ENCODE assay signal across 9 cellular contexts in the genomic region with DNA sequence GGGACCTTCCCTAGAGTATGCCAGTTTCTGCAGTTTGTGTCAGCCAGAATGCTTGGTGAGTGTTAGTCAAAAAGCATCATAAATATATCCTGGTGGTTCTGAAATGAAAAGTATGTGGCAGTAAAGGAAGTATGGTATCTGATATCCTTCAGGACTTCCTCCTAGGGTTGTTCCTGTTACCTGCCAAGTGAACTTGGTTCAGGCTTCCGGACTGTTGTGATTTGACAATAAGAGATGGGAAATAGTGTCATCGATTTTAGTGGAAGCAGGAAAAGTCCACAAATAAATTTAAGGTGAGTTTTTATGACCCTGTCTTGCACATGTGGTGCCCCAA. TPM values are rescaled to one million over a fixed set of nuclear protein-coding genes. Genes with fewer than 3 reads are reported as not detected.
A peak's percentile ranks its signal among the peaks of the same experiment; 100 is the strongest.
DNase-seq lines count a peak whose midpoint lies in the region; ATAC-seq lines count a peak whose summit lies in the region.
"Had no signal": no experiment of that assay in that cellular context is flagged by ENCODE, and none has a peak within 500 bp of the region (broad histone marks: within the 10 kb centered on the region; RNA-seq: fewer than 3 reads in every experiment).

No MANE protein-coding gene starts in this region.

- H3K9me3 Mint-ChIP-seq in T-helper 2 cell treated with Interferon-gamma antibody and Interleukin-4, amounts not matched to agents 5 μg/mL and 100 μg/mL, for 36 hours, result no peaks in the 10 kb centered on the region
- no peaks in the 10 kb centered on the region for H3K9me3 Mint-ChIP-seq in activated T-helper 2 cell treated with anti-CD3 and anti-CD28 coated beads, Interferon-gamma antibody, Interleukin-2, Interleukin-4, amounts not matched to agents 10 μg/mL and 5 μg/mL and 100 μg/mL, durations not matched to agents 14 hours and 24 hours and 36 hours
- no peaks in the 10 kb centered on the region for H3K9me3 Mint-ChIP-seq in immature natural killer cell
- H3K9me3 Mint-ChIP-seq in stimulated activated naive B cell treated with anti-CD40 and anti-IgM and Interleukin-4, amounts not matched to agents 10 μg/mL and 1 μg/mL and 100 μg/mL, for 72 hours, result no peaks in the 10 kb centered on the region

- peaks cover 68% of the 10 kb centered on the region for H3K27me3 Mint-ChIP-seq in T-helper 2 cell treated with Interferon-gamma antibody and Interleukin-4, amounts not matched to agents 5 μg/mL and 100 μg/mL, for 36 hours (ENCODE audit: low read depth)
- peaks cover 64% of the 10 kb centered on the region for H3K27me3 Mint-ChIP-seq in activated T-helper 2 cell treated with anti-CD3 and anti-CD28 coated beads, Interferon-gamma antibody, Interleukin-2, Interleukin-4, amounts not matched to agents 10 μg/mL and 5 μg/mL and 100 μg/mL, durations not matched to agents 14 hours and 24 hours and 36 hours (ENCODE audit: low read depth)
- peaks cover 11 to 35% (median 16%) of the 10 kb centered on the region in 3 donors for H3K27me3 Mint-ChIP-seq in immature natural killer cell (ENCODE audit: low read depth in 3 of 3)
- peaks cover 49 to 69% of the 10 kb centered on the region in 2 donors for H3K27me3 Mint-ChIP-seq in stimulated activated naive B cell treated with anti-CD40 and anti-IgM and Interleukin-4, amounts not matched to agents 10 μg/mL and 1 μg/mL and 100 μg/mL, for 72 hours

- no peak for DNase-seq in T-helper 2 cell treated with Interferon-gamma antibody and Interleukin-4, amounts not matched to agents 5 μg/mL and 100 μg/mL, for 36 hours (ENCODE audit: low spot score)
- DNase-seq in T-helper 2 cell (no peak), immature natural killer cell (no peak), left lobe of liver (ENCODE audit: low spot score) (no peak)
- no peak for DNase-seq in activated T-helper 2 cell treated with anti-CD3 and anti-CD28 coated beads, Interferon-gamma antibody, Interleukin-2, Interleukin-4, amounts not matched to agents 10 μg/mL and 5 μg/mL and 100 μg/mL, durations not matched to agents 14 hours and 24 hours and 36 hours (ENCODE audit: low spot score)
- DNase-seq in stimulated activated naive B cell treated with anti-CD40 and anti-IgM and Interleukin-4, amounts not matched to agents 10 μg/mL and 1 μg/mL and 100 μg/mL, for 72 hours, result no peak
- DNase-seq: effector CD8-positive, alpha-beta T cell had no signal

- no peak overlapping the region for H3K27ac Mint-ChIP-seq in T-helper 2 cell treated with Interferon-gamma antibody and Interleukin-4, amounts not matched to agents 5 μg/mL and 100 μg/mL, for 36 hours
- H3K27ac Mint-ChIP-seq in activated T-helper 2 cell treated with anti-CD3 and anti-CD28 coated beads, Interferon-gamma antibody, Interleukin-2, Interleukin-4, amounts not matched to agents 10 μg/mL and 5 μg/mL and 100 μg/mL, durations not matched to agents 14 hours and 24 hours and 36 hours, result no peak overlapping the region
- no peak overlapping the region for H3K27ac Mint-ChIP-seq in immature natural killer cell
- H3K27ac Mint-ChIP-seq in stimulated activated naive B cell treated with anti-CD40 and anti-IgM and Interleukin-4, amounts not matched to agents 10 μg/mL and 1 μg/mL and 100 μg/mL, for 72 hours, result no peak overlapping the region

- no peaks in the 10 kb centered on the region for H3K36me3 Mint-ChIP-seq in T-helper 2 cell treated with Interferon-gamma antibody and Interleukin-4, amounts not matched to agents 5 μg/mL and 100 μg/mL, for 36 hours (ENCODE audit: low read depth)
- H3K36me3 Mint-ChIP-seq in activated T-helper 2 cell treated with anti-CD3 and anti-CD28 coated beads, Interferon-gamma antibody, Interleukin-2, Interleukin-4, amounts not matched to agents 10 μg/mL and 5 μg/mL and 100 μg/mL, durations not matched to agents 14 hours and 24 hours and 36 hours (ENCODE audit: low read depth), result no peaks in the 10 kb centered on the region
- no peaks in the 10 kb centered on the region for H3K36me3 Mint-ChIP-seq in immature natural killer cell
- H3K36me3 Mint-ChIP-seq in stimulated activated naive B cell treated with anti-CD40 and anti-IgM and Interleukin-4, amounts not matched to agents 10 μg/mL and 1 μg/mL and 100 μg/mL, for 72 hours, result no peaks in the 10 kb centered on the region

- peak overlapping the region; percentile 81 for H3K4me3 Mint-ChIP-seq in T-helper 2 cell treated with Interferon-gamma antibody and Interleukin-4, amounts not matched to agents 5 μg/mL and 100 μg/mL, for 36 hours
- H3K4me3 Mint-ChIP-seq in activated T-helper 2 cell treated with anti-CD3 and anti-CD28 coated beads, Interferon-gamma antibody, Interleukin-2, Interleukin-4, amounts not matched to agents 10 μg/mL and 5 μg/mL and 100 μg/mL, durations not matched to agents 14 hours and 24 hours and 36 hours (ENCODE audit: low read depth), result peak overlapping the region; percentile 73
- peak overlapping the region in 4 of 5 donors; percentile 74 to 87 (median 78) for H3K4me3 Mint-ChIP-seq in immature natural killer cell
- peak overlapping the region in 1 of 2 donors; percentile 83 for H3K4me3 Mint-ChIP-seq in stimulated activated naive B cell treated with anti-CD40 and anti-IgM and Interleukin-4, amounts not matched to agents 10 μg/mL and 1 μg/mL and 100 μg/mL, for 72 hours

- peak; percentile 17 to 38 for ATAC-seq in stimulated activated naive B cell treated with anti-CD40 and anti-IgM and Interleukin-4, amounts not matched to agents 10 μg/mL and 1 μg/mL and 100 μg/mL, for 72 hours (replicated peaks)
- no peak for ATAC-seq in left lobe of liver
- no peak for ATAC-seq in GM19395 (IDR thresholded peaks at IDR 0.05; ENCODE audit: unreplicated experiment)
- no peak for ATAC-seq in HG02870 (IDR thresholded peaks at IDR 0.05; ENCODE audit: unreplicated experiment)

- H3K4me1 Mint-ChIP-seq in T-helper 2 cell treated with Interferon-gamma antibody and Interleukin-4, amounts not matched to agents 5 μg/mL and 100 μg/mL, for 36 hours (ENCODE audit: low read depth), result peaks cover 14% of the 10 kb centered on the region
- H3K4me1 Mint-ChIP-seq in activated T-helper 2 cell treated with anti-CD3 and anti-CD28 coated beads, Interferon-gamma antibody, Interleukin-2, Interleukin-4, amounts not matched to agents 10 μg/mL and 5 μg/mL and 100 μg/mL, durations not matched to agents 14 hours and 24 hours and 36 hours (ENCODE audit: low read depth), result peaks cover 13% of the 10 kb centered on the region
- H3K4me1 Mint-ChIP-seq in immature natural killer cell, result peaks cover 17 to 24% of the 10 kb centered on the region in 2 donors
- peaks cover 11 to 23% of the 10 kb centered on the region in 2 donors for H3K4me1 Mint-ChIP-seq in stimulated activated naive B cell treated with anti-CD40 and anti-IgM and Interleukin-4, amounts not matched to agents 10 μg/mL and 1 μg/mL and 100 μg/mL, for 72 hours

- intact Hi-C loops in activated T-helper 2 cell treated with anti-CD3 and anti-CD28 coated beads, Interferon-gamma antibody, Interleukin-2, Interleukin-4, amounts not matched to agents 10 μg/mL and 5 μg/mL and 100 μg/mL, durations not matched to agents 14 hours and 24 hours and 36 hours (cut with micrococcal nuclease), result no loop called here

RNA-seq across cellular contexts. Expression of a gene that starts 2.0 kb away (rescaled TPM):
- 0.34 TPM in 2 replicates for total RNA-seq in activated T-helper 2 cell treated with anti-CD3 and anti-CD28 coated beads, Interferon-gamma antibody, Interleukin-2, Interleukin-4, amounts not matched to agents 10 μg/mL and 5 μg/mL and 100 μg/mL, durations not matched to agents 14 hours and 24 hours and 36 hours
- polyA plus RNA-seq in immature natural killer cell, result under 1 TPM in 2 of 3 donors, not detected in 1; 0.41 to 0.46 TPM
- total RNA-seq in left lobe of liver, result 5.0 TPM

Comparison
In these comparisons a context has a peak if more than half of its experiments do, and no peak if none do; other contexts are left out.
1. ATAC-seq: peak in stimulated activated naive B cell treated with anti-CD40 and anti-IgM and Interleukin-4, amounts not matched to agents 10 μg/mL and 1 μg/mL and 100 μg/mL, for 72 hours (2 of 2); none in left lobe of liver (single experiment), GM19395 (single experiment) and HG02870 (single experiment).